Comparison of ENCODE assay signal across 10 cellular contexts in genomic region chr17:38861399-38861843, GRCh38. TPM values are rescaled to one million over a fixed set of nuclear protein-coding genes. Genes with fewer than 3 reads are reported as not detected.
DNase-seq lines count a peak whose midpoint lies in the region; ATAC-seq and TF ChIP-seq lines count a peak whose summit lies in the region.
"Had no signal": no experiment of that assay in that cellular context is flagged by ENCODE, and none has a peak within 500 bp of the region (broad histone marks: within the 10 kb centered on the region; RNA-seq: fewer than 3 reads in every experiment).

No MANE protein-coding gene starts in this region.

- TF ChIP-seq CTCF in choroid plexus epithelial cell (conservative IDR thresholded peaks at IDR 0.05; ENCODE audit: low read depth, low read length): no peak

- in situ Hi-C loops in ACHN (cut with HindIII; ENCODE audit: low pct_ligation_motif_present, low pct_unique_long_range_greater_than_20kb, low sequenced_read_pairs): no loop called here

- ATAC-seq in HG03469 (IDR thresholded peaks at IDR 0.05; ENCODE audit: unreplicated experiment) (no peak), HG03159 (IDR thresholded peaks at IDR 0.05; ENCODE audit: unreplicated experiment) (no peak), GM18498 (IDR thresholded peaks at IDR 0.05; ENCODE audit: unreplicated experiment) (no peak)

- no peak overlapping the region for H3K4me3 ChIP-seq in choroid plexus epithelial cell (ENCODE audit: low read depth, low read length)
- H3K4me3 ChIP-seq: SJCRH30 had no signal

- DNase-seq in ACHN (peak; percentile 30), Daoy (ENCODE audit: low read depth) (peak; percentile 49), NCI-H526 treated with DMSO at 0.1 percent for 48 hours (lab: John Stamatoyannopoulos, UW) (peak; percentile 3), choroid plexus epithelial cell (ENCODE audit: low read depth) (peak; percentile 31), MV-4-11 (lab: John Stamatoyannopoulos, UW) (no peak)
- DNase-seq: kidney glomerular epithelial cell had no signal

RNA-seq across cellular contexts. Expression of gene RPL23, which starts 7.9 kb away (rescaled TPM):
- total RNA-seq in Daoy (2014; rRNA removed; shearing (Covaris generic)): 1,167 and 1,311 TPM in 2 replicates

RNA-seq across cellular contexts. Expression of gene LASP1, which starts 8.4 kb away (rescaled TPM):
- 71.0 and 77.9 TPM in 2 replicates for total RNA-seq in Daoy (2014; rRNA removed; shearing (Covaris generic))

RNA-seq across cellular contexts. Expression of gene CWC25, which starts 36.3 kb away (rescaled TPM):
- 9.8 and 17.3 TPM in 2 replicates for total RNA-seq in Daoy (2014; rRNA removed; shearing (Covaris generic))
